ENCODE assay signal across 8 cellular contexts in genomic region chr4:140094701-140095420, GRCh38. TPM values are rescaled to one million over a fixed set of nuclear protein-coding genes. Genes with fewer than 3 reads are reported as not detected.
DNase-seq lines count a peak whose midpoint lies in the region; ATAC-seq and TF ChIP-seq lines count a peak whose summit lies in the region.

No MANE protein-coding gene starts in this region.

- no peaks in the 10 kb centered on the region for H3K9me2 ChIP-seq in GM23248 (ENCODE audit: insufficient read depth)

- TF ChIP-seq CTCF in BE2C (IDR thresholded peaks at IDR 0.05; ENCODE audit: low read depth, low read length) (no peak), NB4 (IDR thresholded peaks at IDR 0.05; ENCODE audit: low read depth, low read length) (no peak), endodermal cell (conservative IDR thresholded peaks at IDR 0.05) (no peak), natural killer cell (IDR thresholded peaks at IDR 0.05) (no peak), thoracic aorta (IDR thresholded peaks at IDR 0.05) (no peak)

- no peaks in the 10 kb centered on the region for H3K27me3 Mint-ChIP-seq in activated CD4-positive, alpha-beta memory T cell treated with anti-CD3 and anti-CD28 coated beads for 36 hours
- H3K27me3 Mint-ChIP-seq in endodermal cell (ENCODE audit: insufficient read depth), result no peaks in the 10 kb centered on the region
- H3K27me3 Mint-ChIP-seq in natural killer cell (ENCODE audit: low read depth in 2 of 2), result peaks cover 31 to 38% of the 10 kb centered on the region in 2 donors

- peak overlapping the region; percentile 82 for H3K27ac ChIP-seq in endodermal cell (ENCODE audit: low read depth, low read length)
- H3K27ac ChIP-seq in thoracic aorta, result peak overlapping the region; percentile 61 to 67
- no peak overlapping the region for H3K27ac ChIP-seq in GM23248

- in situ Hi-C loops in GM23248 (cut with MboI), result no loop called here

- no peaks in the 10 kb centered on the region for H3K27me3 ChIP-seq in BE2C
- no peaks in the 10 kb centered on the region for H3K27me3 ChIP-seq in endodermal cell (ENCODE audit: control insufficient read depth, insufficient read depth, low read length, poor library complexity, severe bottlenecking)
- no peaks in the 10 kb centered on the region for H3K27me3 ChIP-seq in thoracic aorta (replicated peaks; ENCODE audit: insufficient read depth)
- H3K27me3 ChIP-seq in GM23248 (replicated peaks; ENCODE audit: insufficient read depth), result no peaks in the 10 kb centered on the region

- POLR2A ChIA-PET in activated CD4-positive, alpha-beta memory T cell treated with anti-CD3 and anti-CD28 coated beads for 36 hours (lab: Charles Lee), result interaction anchor here (0.6 to 1.6 kb wide), 4 partner anchors 9 to 538 kb away, joined by 3 to 5 read pairs (median 4); partner anchors contain the start of gene SETD7

- H3K4me3 Mint-ChIP-seq in activated CD4-positive, alpha-beta memory T cell treated with anti-CD3 and anti-CD28 coated beads for 36 hours, result peak overlapping the region; percentile 75
- H3K4me3 Mint-ChIP-seq in endodermal cell (peak overlapping the region; percentile 27), natural killer cell (peak overlapping the region; percentile 1)

- no peaks in the 10 kb centered on the region for H3K9me3 Mint-ChIP-seq in activated CD4-positive, alpha-beta memory T cell treated with anti-CD3 and anti-CD28 coated beads for 36 hours
- H3K9me3 Mint-ChIP-seq in endodermal cell, result no peaks in the 10 kb centered on the region
- H3K9me3 Mint-ChIP-seq in natural killer cell, result no peaks in the 10 kb centered on the region

- ATAC-seq in natural killer cell (peak; percentile 72 to 82 (median 78)), thoracic aorta (ENCODE audit: insufficient number of reproducible peaks, low FRiP score, low read depth) (no peak)

- no peak overlapping the region for H2AFZ ChIP-seq in GM23248

- intact Hi-C loops in activated CD4-positive, alpha-beta memory T cell treated with anti-CD3 and anti-CD28 coated beads for 36 hours (cut with micrococcal nuclease), result loop anchor here (1.0 to 5.0 kb wide), 4 partner anchors 8 to 643 kb away; partner anchors contain the start of gene RAB33B
- intact Hi-C loops in natural killer cell (cut with micrococcal nuclease), result loop anchor here (5.0 kb wide), 1 partner anchor 57 kb away; the partner anchor contains the start of gene MAML3

- H3K4me3 ChIP-seq in BE2C (ENCODE audit: low read depth, low read length), result peak overlapping the region; percentile 41
- peak overlapping the region; percentile 8 for H3K4me3 ChIP-seq in NB4 (ENCODE audit: low read depth, low read length)
- H3K4me3 ChIP-seq in endodermal cell (ENCODE audit: low read length), result no peak overlapping the region
- peak overlapping the region; percentile 34 for H3K4me3 ChIP-seq in thoracic aorta
- no peak overlapping the region for H3K4me3 ChIP-seq in GM23248

- H3K27ac Mint-ChIP-seq in activated CD4-positive, alpha-beta memory T cell treated with anti-CD3 and anti-CD28 coated beads for 36 hours, result peak overlapping the region; percentile 98
- H3K27ac Mint-ChIP-seq in endodermal cell (peak overlapping the region; percentile 91), natural killer cell (peak overlapping the region; percentile 34 to 85)

- no peak overlapping the region for H3K4me2 ChIP-seq in GM23248 (ENCODE audit: unreplicated experiment)

- H3K36me3 ChIP-seq in BE2C (no peaks in the 10 kb centered on the region), endodermal cell (ENCODE audit: control insufficient read depth, insufficient read depth, low read length) (no peaks in the 10 kb centered on the region), thoracic aorta (no peaks in the 10 kb centered on the region), GM23248 (ENCODE audit: low read depth) (no peaks in the 10 kb centered on the region)

- no peaks in the 10 kb centered on the region for H3K9me3 ChIP-seq in BE2C
- H3K9me3 ChIP-seq in endodermal cell (ENCODE audit: control insufficient read depth, low read length), result no peaks in the 10 kb centered on the region
- H3K9me3 ChIP-seq in thoracic aorta, result no peaks in the 10 kb centered on the region
- no peaks in the 10 kb centered on the region for H3K9me3 ChIP-seq in GM23248 (ENCODE audit: low read depth)

- H3K4me1 Mint-ChIP-seq in activated CD4-positive, alpha-beta memory T cell treated with anti-CD3 and anti-CD28 coated beads for 36 hours (ENCODE audit: low read depth), result peaks cover 60% of the 10 kb centered on the region
- peaks cover 79% of the 10 kb centered on the region for H3K4me1 Mint-ChIP-seq in endodermal cell
- peaks cover 28 to 30% of the 10 kb centered on the region in 2 donors for H3K4me1 Mint-ChIP-seq in natural killer cell

- H3K4me1 ChIP-seq in BE2C (peaks cover 36% of the 10 kb centered on the region), endodermal cell (ENCODE audit: control insufficient read depth, insufficient read depth, low read length) (peaks cover 36% of the 10 kb centered on the region), thoracic aorta (ENCODE audit: control insufficient read depth in 1 of 2, low read depth in 2 of 2) (peaks cover 43 to 82% of the 10 kb centered on the region in 2 donors), GM23248 (ENCODE audit: insufficient read depth) (peaks cover 61% of the 10 kb centered on the region)

- no peaks in the 10 kb centered on the region for H4K20me1 ChIP-seq in GM23248 (ENCODE audit: insufficient read depth)

- H3K36me3 Mint-ChIP-seq in activated CD4-positive, alpha-beta memory T cell treated with anti-CD3 and anti-CD28 coated beads for 36 hours, result no peaks in the 10 kb centered on the region
- H3K36me3 Mint-ChIP-seq in endodermal cell (ENCODE audit: low read depth) (no peaks in the 10 kb centered on the region), natural killer cell (no peaks in the 10 kb centered on the region)

- WGBS in endodermal cell (ENCODE audit: insufficient coverage in 1 of 2, insufficient read length in 1 of 2), 2 experiments, result 30 to 35% methylated on average over 9 to 11 of the region's 11 CpGs
- 83 to 84% methylated on average over 11 of the region's 11 CpGs for WGBS in GM23248 (ENCODE audit: low coverage in 1 of 2, low lambda C conversion rate in 2 of 2, missing lambda C conversion rate in 2 of 2), 2 experiments

- CTCF ChIA-PET in activated CD4-positive, alpha-beta memory T cell treated with anti-CD3 and anti-CD28 coated beads for 36 hours (lab: Charles Lee), result interaction anchor here (0.6 to 1.5 kb wide), 5 partner anchors 17 to 58 kb away, joined by 3 to 6 read pairs (median 3); partner anchors contain the start of gene MAML3

- H3F3A ChIP-seq in GM23248 (ENCODE audit: insufficient read depth), result peaks cover 30% of the 10 kb centered on the region

- H3K79me2 ChIP-seq in GM23248 (ENCODE audit: insufficient read depth), result peaks cover 8% of the 10 kb centered on the region; the same call in 1 of the 2 replicates

- peak; percentile 76 for DNase-seq in BE2C
- DNase-seq in NB4 (ENCODE audit: low read depth), result peak; percentile 59
- DNase-seq in activated CD4-positive, alpha-beta memory T cell treated with anti-CD3 and anti-CD28 coated beads for 36 hours, result peak; percentile 77
- DNase-seq in endodermal cell, result peak; percentile 97
- DNase-seq in natural killer cell, result peak; percentile 27
- no peak for DNase-seq in thoracic aorta (ENCODE audit: low spot score)
- no peak for DNase-seq in GM23248
- no peak for DNase-seq in superior temporal gyrus (ENCODE audit: extremely low spot score)

- TF ChIP-seq POLR2A in NB4 (IDR thresholded peaks at IDR 0.05; ENCODE audit: extremely low read depth, insufficient read length), result no peak

- H3K9ac ChIP-seq in endodermal cell (ENCODE audit: extremely low read depth, low read length, poor library complexity, severe bottlenecking) (no peak overlapping the region), GM23248 (no peak overlapping the region)

RNA-seq across cellular contexts. Expression of gene MAML3, which starts 59.1 kb away (rescaled TPM):
- 14.1 TPM for polyA plus RNA-seq in BE2C (2012; ENCODE audit: insufficient read depth, insufficient read length, low read depth)
- total RNA-seq in activated CD4-positive, alpha-beta memory T cell treated with anti-CD3 and anti-CD28 coated beads for 36 hours, result under 1 TPM; 0.51 to 0.76 TPM
- total RNA-seq in endodermal cell, result 10 to 100 TPM; 29.2 to 32.2 TPM
- 16.8 TPM for polyA plus RNA-seq in endodermal cell (2013, experiment 1 of 2)
- 15.4 TPM for polyA plus RNA-seq in endodermal cell (2013, experiment 2 of 2)
- total RNA-seq in natural killer cell, result 1 to 10 TPM; 1.7 to 5.6 (median 2.8) TPM
- 10 to 100 TPM in 1 of 2 donors, 1 to 10 TPM in 1; 7.3 to 14.1 TPM for total RNA-seq in thoracic aorta
- total RNA-seq in GM23248 (2014; rRNA removed; shearing (Covaris generic)), result 1.5 and 1.9 TPM in 2 replicates
- 0.61 and 0.96 TPM in 2 replicates for polyA plus RNA-seq in GM23248 (2016; fragmentation: Nextera tagmentation; extraction: Ambion mirVana)

Comparison
In these comparisons a context has a peak if more than half of its experiments do, and no peak if none do; other contexts are left out.
1. DNase-seq: peak in BE2C (single experiment), NB4 (single experiment), activated CD4-positive, alpha-beta memory T cell treated with anti-CD3 and anti-CD28 coated beads for 36 hours (single experiment), endodermal cell (single experiment) and natural killer cell (single experiment); none in thoracic aorta (single experiment), GM23248 (single experiment) and superior temporal gyrus (single experiment).
2. H3K4me3 ChIP-seq: peak in BE2C (single experiment), NB4 (single experiment) and thoracic aorta (single experiment); none in endodermal cell (single experiment) and GM23248 (single experiment).
3. H3K4me3 Mint-ChIP-seq: peak in every context shown above with its lines; median percentile 75 in activated CD4-positive, alpha-beta memory T cell treated with anti-CD3 and anti-CD28 coated beads for 36 hours; 27 in endodermal cell; 1 in natural killer cell.
4. Peak in every context shown above with its lines, with median percentiles within 50 percentile points of each other: H3K27ac Mint-ChIP-seq.